ENCODE assay signal across 1 cellular context in genomic region chr2:25672500-25673169, GRCh38.
TF ChIP-seq lines count a peak whose summit lies in the region.

No MANE protein-coding gene starts in this region.

TF ChIP-seq in neural cell, 6 proteins besides CTCF, POLR2A, EP300 and RAD21:
- TF ChIP-seq REST (IDR thresholded peaks at IDR 0.05; ENCODE audit: borderline replicate concordance) (no peak), SMC3 (conservative IDR thresholded peaks at IDR 0.05; ENCODE audit: poor library complexity) (peak; percentile 27)
